Comparison of ENCODE assay signal across 25 cellular contexts in the genomic region with DNA sequence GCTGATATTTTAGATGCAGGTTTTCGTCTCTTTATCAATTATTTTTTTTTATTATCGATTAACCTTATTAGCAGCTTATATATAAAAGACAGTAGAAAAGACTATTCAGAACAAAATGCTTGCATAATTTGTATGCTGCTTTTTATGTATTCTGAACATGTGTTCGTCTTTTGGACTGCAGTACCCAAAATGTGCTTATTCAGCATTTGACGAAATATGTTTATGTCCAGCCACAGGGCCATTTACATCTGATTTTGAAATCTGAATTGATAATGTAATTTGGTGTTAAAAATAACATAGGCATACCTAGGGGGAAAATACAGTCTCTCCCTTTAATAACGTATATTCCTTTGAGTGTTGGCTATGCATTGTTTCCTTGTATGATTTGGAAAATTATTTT.
A peak's percentile ranks its signal among the peaks of the same experiment; 100 is the strongest.
DNase-seq lines count a peak whose midpoint lies in the region; ATAC-seq, FAIRE-seq and TF ChIP-seq lines count a peak whose summit lies in the region.
"Had no signal": no experiment of that assay in that cellular context is flagged by ENCODE, and none has a peak within 500 bp of the region (broad histone marks: within the 10 kb centered on the region; RNA-seq: fewer than 3 reads in every experiment).

No MANE protein-coding gene starts in this region.

- no peak overlapping the region for H3K9ac ChIP-seq in HepG2 (ENCODE audit: insufficient read depth, low read depth, low read length)
- no peak overlapping the region for H3K9ac ChIP-seq in K562 (ENCODE audit: insufficient read depth in 1 of 2, low read depth in 2 of 2, low read length in 2 of 2)
- H3K9ac ChIP-seq: BLaER1 had no signal

- H3K4me3 ChIP-seq in HepG2 (replicated peaks in 1 of 3; ENCODE audit: insufficient read depth in 1 of 3, low read depth in 2 of 3, low read length in 3 of 3) (no peak overlapping the region), right lobe of liver (no peak overlapping the region), K562 (no peak overlapping the region), dorsolateral prefrontal cortex (no peak overlapping the region)
- H3K4me3 ChIP-seq: BLaER1 had no signal

- TF ChIP-seq EP300 in HepG2 (IDR thresholded peaks at IDR 0.05; ENCODE audit: low read depth in 2 of 2, low read length in 2 of 2): no peak
- no peak for TF ChIP-seq EP300 in HepG2 (CRISPR knock-in tag; IDR thresholded peaks at IDR 0.05; ENCODE audit: borderline replicate concordance)
- TF ChIP-seq EP300 in K562 (IDR thresholded peaks at IDR 0.05; ENCODE audit: low read length): no peak

- TF ChIP-seq CTCF in HepG2 (CRISPR knock-in tag; IDR thresholded peaks at IDR 0.05) (no peak), right lobe of liver (IDR thresholded peaks at IDR 0.05) (no peak), K562 (IDR thresholded peaks at IDR 0.05 in 2 of 3, conservative IDR thresholded peaks at IDR 0.05 in 1 of 3; ENCODE audit: insufficient read depth in 2 of 3, low read depth in 1 of 3, low read length in 3 of 3) (no peak), dorsolateral prefrontal cortex (IDR thresholded peaks at IDR 0.05 in 54 of 56, conservative IDR thresholded peaks at IDR 0.05 in 2 of 56; ENCODE audit: low read depth in 1 of 56, partially characterized antibody in 56 of 56) (no peak)

- no peaks in the 10 kb centered on the region for H3K36me3 ChIP-seq in HepG2 (replicated peaks in 1 of 2; ENCODE audit: control insufficient read depth in 1 of 2, insufficient read depth in 2 of 2, low read length in 2 of 2)
- H3K36me3 ChIP-seq in right lobe of liver: no peaks in the 10 kb centered on the region
- no peaks in the 10 kb centered on the region for H3K36me3 ChIP-seq in K562 (ENCODE audit: control insufficient read depth, insufficient read depth, low read length)
- H3K36me3 ChIP-seq: BE2C, BLaER1 had no signal

- H2AFZ ChIP-seq in HepG2 (ENCODE audit: low read length) (no peak overlapping the region), K562 (ENCODE audit: low read depth, low read length) (no peak overlapping the region)

- intact Hi-C loops in HepG2 (cut with micrococcal nuclease; ENCODE audit: unreplicated experiment) (no loop called here), right lobe of liver (cut with DNase I) (no loop called here), K562 (cut with micrococcal nuclease) (no loop called here), dorsolateral prefrontal cortex (cut with DNase I) (no loop called here)

- H3K9me3 ChIP-seq in HepG2 (ENCODE audit: low read length) (no peaks in the 10 kb centered on the region), right lobe of liver (no peaks in the 10 kb centered on the region), K562 (replicated peaks; ENCODE audit: control insufficient read depth, insufficient read depth, low read depth, low read length) (no peaks in the 10 kb centered on the region)
- H3K9me3 ChIP-seq: BE2C had no signal

- H3K79me2 ChIP-seq in HepG2 (ENCODE audit: insufficient read depth, low read length) (no peaks in the 10 kb centered on the region), K562 (ENCODE audit: control insufficient read depth, insufficient read depth, low read length) (no peaks in the 10 kb centered on the region)

- DNase-seq in HepG2 (ENCODE audit: low spot score) (no peak), right lobe of liver (no peak), H54 (ENCODE audit: insufficient read length, low spot score) (no peak), K562 (ENCODE audit: extremely low read depth in 1 of 4, low spot score in 3 of 4) (no peak), nucleus accumbens (lab: John Stamatoyannopoulos, UW) (no peak), dorsolateral prefrontal cortex (no peak)
- DNase-seq: ACHN; BE2C; C1 segment of cervical spinal cord; CD4-positive, alpha-beta memory T cell; CD4-positive, CD25-positive, alpha-beta regulatory T cell; CD8-positive, alpha-beta memory T cell; COR-L47; DMS 273 treated with DMSO at 0.1 percent for 48 hours; DMS153; DMS53; DMS79; DND-41; EL; GDM1 had no signal

- TF ChIP-seq POLR2A in HepG2 (IDR thresholded peaks at IDR 0.05; ENCODE audit: insufficient read depth in 1 of 2, low read depth in 2 of 2, low read length in 2 of 2) (no peak), right lobe of liver (IDR thresholded peaks at IDR 0.05) (no peak), H54 (IDR thresholded peaks at IDR 0.05; ENCODE audit: low read depth, low read length) (no peak), K562 (conservative IDR thresholded peaks at IDR 0.05) (no peak)

- POLR2A ChIA-PET in HepG2 (lab: Yijun Ruan, JAX): no interaction called here
- POLR2A ChIA-PET in K562 (lab: Yijun Ruan, JAX): interaction anchor here (0.5 to 0.6 kb wide), 2 partner anchors 420 to 1066 kb away, joined by 3 to 4 read pairs; no protein-coding TSS in a partner anchor

- TF ChIP-seq RAD21 in HepG2 (CRISPR knock-in tag; IDR thresholded peaks at IDR 0.05) (no peak), K562 (CRISPR knock-in tag; conservative IDR thresholded peaks at IDR 0.05 in 1 of 2, IDR thresholded peaks at IDR 0.05 in 1 of 2) (no peak)

- BruUV-seq in HepG2 (replicated peaks; lab: Mats Ljungman, UMichigan): no TSS peak
- BruUV-seq in K562 (replicated peaks; lab: Mats Ljungman, UMichigan): no TSS peak

- in situ Hi-C loops in HepG2 (cut with HindIII; ENCODE audit: extremely low pct_ligation_motif_present, low pct_unique_long_range_greater_than_20kb) (no loop called here), K562 (cut with MboI) (no loop called here)

- H3K27me3 ChIP-seq in HepG2 (ENCODE audit: control insufficient read depth in 1 of 2, insufficient read depth in 2 of 2, low read length in 2 of 2): no peaks in the 10 kb centered on the region
- H3K27me3 ChIP-seq in right lobe of liver: no peaks in the 10 kb centered on the region
- no peaks in the 10 kb centered on the region for H3K27me3 ChIP-seq in K562 (ENCODE audit: control insufficient read depth in 2 of 2, insufficient read depth in 2 of 2, low read length in 2 of 2)
- no peaks in the 10 kb centered on the region for H3K27me3 ChIP-seq in dorsolateral prefrontal cortex
- H3K27me3 ChIP-seq: BE2C, BLaER1 had no signal

- 96% methylated on average over 5 of the region's 5 CpGs for WGBS in HepG2 (ENCODE audit: low lambda C conversion rate)
- 96% methylated on average over 5 of the region's 5 CpGs for WGBS in right lobe of liver (ENCODE audit: insufficient coverage, low coverage, low lambda C conversion rate, missing lambda C conversion rate)
- 64% methylated on average over 5 of the region's 5 CpGs for WGBS in K562 (ENCODE audit: insufficient coverage, low coverage, missing lambda C conversion rate)

- H3K4me2 ChIP-seq in HepG2 (ENCODE audit: low read depth, low read length) (no peak overlapping the region), K562 (ENCODE audit: insufficient read depth, low read length) (no peak overlapping the region)
- H3K4me2 ChIP-seq: BLaER1 had no signal

- FAIRE-seq in HepG2 (lab: Jason Lieb, UNC) (no peak), H54 (lab: Jason Lieb, UNC) (peak; percentile 23), K562 (lab: Jason Lieb, UNC) (no peak), islet of Langerhans (lab: Jason Lieb, UNC) (peak; percentile 17)
- FAIRE-seq: GM12891 had no signal

- H4K20me1 ChIP-seq in HepG2 (ENCODE audit: insufficient read depth, low read length): no peaks in the 10 kb centered on the region
- H4K20me1 ChIP-seq in K562 (replicated peaks; ENCODE audit: control insufficient read depth, insufficient read depth, low read length): no peaks in the 10 kb centered on the region
- H4K20me1 ChIP-seq: BLaER1 had no signal

- CTCF ChIA-PET in HepG2 (lab: Yijun Ruan, JAX; ENCODE audit: low intra/inter-chr PET ratio, low total read pairs): no interaction called here
- CTCF ChIA-PET in K562 (lab: Yijun Ruan, JAX; ENCODE audit: low intra/inter-chr PET ratio): no interaction called here

- ATAC-seq in HepG2: no peak
- ATAC-seq in right lobe of liver: no peak
- no peak for ATAC-seq in K562
- no peak for ATAC-seq in GM21576 (IDR thresholded peaks at IDR 0.05; ENCODE audit: unreplicated experiment)

- H3K4me1 ChIP-seq in HepG2 (ENCODE audit: insufficient read depth, low read length) (no peaks in the 10 kb centered on the region), right lobe of liver (no peaks in the 10 kb centered on the region), K562 (replicated peaks in 1 of 2; ENCODE audit: control insufficient read depth in 2 of 2, insufficient read depth in 2 of 2, low read length in 2 of 2) (no peaks in the 10 kb centered on the region)
- H3K4me1 ChIP-seq: BLaER1 had no signal

- H3K27ac ChIP-seq in HepG2 (ENCODE audit: extremely low read length, insufficient read depth, low read length): no peak overlapping the region
- H3K27ac ChIP-seq in right lobe of liver: no peak overlapping the region
- H3K27ac ChIP-seq in K562 (ENCODE audit: extremely low read depth, low read depth, low read length): no peak overlapping the region
- no peak overlapping the region for H3K27ac ChIP-seq in dorsolateral prefrontal cortex
- H3K27ac ChIP-seq: 22Rv1, BLaER1 had no signal

- H3K9me1 ChIP-seq in K562 (ENCODE audit: control insufficient read depth, insufficient read depth, low read length): no peaks in the 10 kb centered on the region

TF ChIP-seq in HepG2, 621 proteins besides CTCF, POLR2A, EP300 and RAD21 (continues in another document):
- TF ChIP-seq ZEB1 (IDR thresholded peaks at IDR 0.05; ENCODE audit: insufficient replicate concordance, low read depth): no peak
- no peak for TF ChIP-seq ZNF788 (CRISPR knock-in tag; IDR thresholded peaks at IDR 0.05; ENCODE audit: borderline replicate concordance)
- TF ChIP-seq, protein P1, sequence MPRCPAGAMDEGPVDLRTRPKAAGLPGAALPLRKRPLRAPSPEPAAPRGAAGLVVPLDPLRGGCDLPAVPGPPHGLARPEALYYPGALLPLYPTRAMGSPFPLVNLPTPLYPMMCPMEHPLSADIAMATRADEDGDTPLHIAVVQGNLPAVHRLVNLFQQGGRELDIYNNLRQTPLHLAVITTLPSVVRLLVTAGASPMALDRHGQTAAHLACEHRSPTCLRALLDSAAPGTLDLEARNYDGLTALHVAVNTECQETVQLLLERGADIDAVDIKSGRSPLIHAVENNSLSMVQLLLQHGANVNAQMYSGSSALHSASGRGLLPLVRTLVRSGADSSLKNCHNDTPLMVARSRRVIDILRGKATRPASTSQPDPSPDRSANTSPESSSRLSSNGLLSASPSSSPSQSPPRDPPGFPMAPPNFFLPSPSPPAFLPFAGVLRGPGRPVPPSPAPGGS (CRISPR knock-in tag; IDR thresholded peaks at IDR 0.05): no peak

TF ChIP-seq in K562, 482 proteins besides CTCF, POLR2A, EP300 and RAD21 (continues in another document):
- TF ChIP-seq ILF3 (IDR thresholded peaks at IDR 0.05; ENCODE audit: borderline replicate concordance) (no peak), ZSCAN29 (IDR thresholded peaks at IDR 0.05) (no peak), ZNF324 (CRISPR knock-in tag; IDR thresholded peaks at IDR 0.05) (no peak), ZNF134 (CRISPR knock-in tag; conservative IDR thresholded peaks at IDR 0.05) (no peak), HDAC1 (IDR thresholded peaks at IDR 0.05) (no peak), ZNF316 (IDR thresholded peaks at IDR 0.05) (peak; percentile 95), ELF2 (CRISPR knock-in tag; IDR thresholded peaks at IDR 0.05) (no peak)
